In genomic region chr22:29396126-29396525, GRCh38 we compare ENCODE assay signal across 20 cellular contexts. TPM values are rescaled to one million over a fixed set of nuclear protein-coding genes. Genes with fewer than 3 reads are reported as not detected.
DNase-seq lines count a peak whose midpoint lies in the region; ATAC-seq and TF ChIP-seq lines count a peak whose summit lies in the region.
"Had no signal": no experiment of that assay in that cellular context is flagged by ENCODE, and none has a peak within 500 bp of the region (broad histone marks: within the 10 kb centered on the region; RNA-seq: fewer than 3 reads in every experiment).

No MANE protein-coding gene starts in this region.

- no peak overlapping the region for H4K5ac ChIP-seq in H9 (ENCODE audit: insufficient read length, low read depth, low read length)

- no peaks in the 10 kb centered on the region for H3K9me3 ChIP-seq in H9 (ENCODE audit: control insufficient read depth, low read depth, low read length)
- no peaks in the 10 kb centered on the region for H3K9me3 ChIP-seq in sigmoid colon
- no peaks in the 10 kb centered on the region for H3K9me3 ChIP-seq in gastroesophageal sphincter
- H3K9me3 ChIP-seq: A549 had no signal

- H3K36me3 Mint-ChIP-seq in H9 (ENCODE audit: insufficient read depth in 1 of 3, low read depth in 3 of 3): no peaks in the 10 kb centered on the region
- H3K36me3 Mint-ChIP-seq: CD14-positive monocyte; CD8-positive, alpha-beta T cell had no signal

- no peak overlapping the region for H3K9ac ChIP-seq in H9 (ENCODE audit: extremely low read depth, insufficient read length, low read length)

- no peak overlapping the region for H3T11ph ChIP-seq in H9 (ENCODE audit: low read length)

- no peak overlapping the region for H3K18ac ChIP-seq in H9 (ENCODE audit: insufficient read length, low read depth, low read length)

- no peak for TF ChIP-seq CTCF in H9 (conservative IDR thresholded peaks at IDR 0.05)
- no peak for TF ChIP-seq CTCF in coronary artery (IDR thresholded peaks at IDR 0.05)
- TF ChIP-seq CTCF in sigmoid colon (IDR thresholded peaks at IDR 0.05): no peak
- TF ChIP-seq CTCF in gastroesophageal sphincter (IDR thresholded peaks at IDR 0.05): no peak

- H3K27ac ChIP-seq in H9 (ENCODE audit: insufficient read length, low read depth, low read length) (no peak overlapping the region), coronary artery (no peak overlapping the region), sigmoid colon (no peak overlapping the region), gastroesophageal sphincter (no peak overlapping the region)
- H3K27ac ChIP-seq: A549 had no signal

- no CpG with 5 or more reads among the region's 2 CpGs for WGBS in H9 (ENCODE audit: extremely low coverage, insufficient read length, low lambda C conversion rate)
- WGBS in sigmoid colon, 2 donors: 8 to 59% methylated on average over 2 of the region's 2 CpGs
- WGBS in gastroesophageal sphincter (ENCODE audit: low coverage in 1 of 2), 2 donors: 19 to 71% methylated on average over 1 to 2 of the region's 2 CpGs

- no peak overlapping the region for H3K4me3 Mint-ChIP-seq in H9
- H3K4me3 Mint-ChIP-seq: CD14-positive monocyte; CD8-positive, alpha-beta T cell had no signal

- H4K91ac ChIP-seq in H9 (ENCODE audit: insufficient read length, low read depth, low read length): no peak overlapping the region

- in situ Hi-C loops in G401 (cut with HindIII; ENCODE audit: low sequenced_read_pairs): no loop called here

- H4K8ac ChIP-seq in H9 (replicated peaks; ENCODE audit: insufficient read length, low read depth, low read length): no peak overlapping the region

- no peak overlapping the region for H3K27ac Mint-ChIP-seq in H9
- H3K27ac Mint-ChIP-seq: CD14-positive monocyte; CD8-positive, alpha-beta T cell had no signal

- H3K4me2 ChIP-seq in H9 (ENCODE audit: insufficient read depth, insufficient read length, low read length): no peak overlapping the region
- H3K4me2 ChIP-seq: A549 had no signal

- TF ChIP-seq POLR2A in sigmoid colon (IDR thresholded peaks at IDR 0.05) (no peak), gastroesophageal sphincter (IDR thresholded peaks at IDR 0.05) (no peak)

- H2AK5ac ChIP-seq in H9 (ENCODE audit: insufficient read length, low read length): no peak overlapping the region

- no peak overlapping the region for H3K14ac ChIP-seq in H9 (ENCODE audit: insufficient read depth, low read length)

- H2BK5ac ChIP-seq in H9 (ENCODE audit: insufficient read length, low read length): no peak overlapping the region

- H2BK120ac ChIP-seq in H9 (ENCODE audit: low read depth, low read length, poor library complexity, severe bottlenecking): no peak overlapping the region

- H3K4ac ChIP-seq in H9 (ENCODE audit: low read depth, low read length): no peak overlapping the region

- no peaks in the 10 kb centered on the region for H3K79me2 ChIP-seq in H9 (ENCODE audit: insufficient read depth, low read length)

- no peak for ATAC-seq in GM21786 (IDR thresholded peaks at IDR 0.05; ENCODE audit: unreplicated experiment)
- ATAC-seq in HG03196 (IDR thresholded peaks at IDR 0.05; ENCODE audit: unreplicated experiment): no peak
- no peak for ATAC-seq in gastroesophageal sphincter
- ATAC-seq: CD8-positive, alpha-beta T cell had no signal

- H3K27me3 ChIP-seq in H9 (ENCODE audit: insufficient read depth, low read length) (no peaks in the 10 kb centered on the region), sigmoid colon (no peaks in the 10 kb centered on the region), gastroesophageal sphincter (no peaks in the 10 kb centered on the region)

- H3K36me3 ChIP-seq in sigmoid colon (no peaks in the 10 kb centered on the region), gastroesophageal sphincter (no peaks in the 10 kb centered on the region)

- H3K79me1 ChIP-seq in H9 (ENCODE audit: insufficient read depth, low read depth, low read length, poor library complexity, severe bottlenecking): no peaks in the 10 kb centered on the region

- no peaks in the 10 kb centered on the region for H3K23me2 ChIP-seq in H9 (ENCODE audit: insufficient read length, low read depth, low read length, poor library complexity, severe bottlenecking)

- DNase-seq in G401 (ENCODE audit: low spot score) (peak; percentile 36), H9 (peak; percentile 6), coronary artery (ENCODE audit: low spot score) (peak; percentile 63), sigmoid colon (peak; percentile 77)
- DNase-seq: CD8-positive, alpha-beta T cell; COR-L47; HCEC 1CT; IMR-90; KBM-7 had no signal

- H3K27me3 Mint-ChIP-seq in H9 (ENCODE audit: low read depth): peaks cover 7% of the 10 kb centered on the region

- no peak overlapping the region for H2BK15ac ChIP-seq in H9 (ENCODE audit: low read depth, low read length)

- no peak overlapping the region for H3K56ac ChIP-seq in H9 (ENCODE audit: insufficient read length, low read depth, low read length)

- no peaks in the 10 kb centered on the region for H3K9me3 Mint-ChIP-seq in H9
- H3K9me3 Mint-ChIP-seq: CD8-positive, alpha-beta T cell had no signal

- H3K4me1 ChIP-seq in H9 (ENCODE audit: insufficient read depth, low read length) (no peaks in the 10 kb centered on the region), sigmoid colon (peaks cover 0 to 18% (median 16%) of the 10 kb centered on the region in 4 donors), gastroesophageal sphincter (peaks cover 0 to 8% (median 0%) of the 10 kb centered on the region in 3 donors)

- H2AFZ ChIP-seq in H9 (ENCODE audit: low read length): no peak overlapping the region

- intact Hi-C loops in sigmoid colon (cut with DNase I): no loop called here

- no peak overlapping the region for H2BK12ac ChIP-seq in H9 (ENCODE audit: insufficient read length, low read depth, low read length)

- H4K20me1 ChIP-seq in H9 (ENCODE audit: control insufficient read depth, insufficient read depth, insufficient read length): no peaks in the 10 kb centered on the region

- no peak overlapping the region for H3K23ac ChIP-seq in H9 (ENCODE audit: insufficient read length, low read depth, low read length)

- H3K4me1 Mint-ChIP-seq in H9: peaks cover 2 to 5% of the 10 kb centered on the region in 2 experiments; a peak in 2 of 4 replicates

- TF ChIP-seq EP300 in sigmoid colon (IDR thresholded peaks at IDR 0.05) (no peak), gastroesophageal sphincter (IDR thresholded peaks at IDR 0.05) (no peak)

- H3K4me3 ChIP-seq in coronary artery (no peak overlapping the region), sigmoid colon (no peak overlapping the region), gastroesophageal sphincter (no peak overlapping the region)
- H3K4me3 ChIP-seq: A549, GM12878 had no signal

- no peak overlapping the region for H2BK20ac ChIP-seq in H9 (ENCODE audit: low read depth, low read length, poor library complexity, severe bottlenecking)

RNA-seq across cellular contexts. Expression of gene AP1B1, which starts 7.8 kb away (rescaled TPM):
- total RNA-seq in G401 (2014; rRNA removed; shearing (Covaris generic)): 70.0 and 88.7 TPM in 2 replicates
- 64.0 and 67.4 TPM in 2 replicates for total RNA-seq in H9 (2021)
- total RNA-seq in sigmoid colon: 10 to 100 TPM; 33.1 to 55.1 (median 41.4) TPM
- 10 to 100 TPM; 36.6 to 83.2 (median 52.9) TPM for polyA plus RNA-seq in sigmoid colon
- 10 to 100 TPM; 50.9 to 74.1 (median 55.8) TPM for total RNA-seq in gastroesophageal sphincter

RNA-seq across cellular contexts. Expression of gene RFPL1, which starts 42.3 kb away (rescaled TPM):
- not detected in 2 replicates for total RNA-seq in G401 (2014; rRNA removed; shearing (Covaris generic))
- total RNA-seq in H9 (2021) (not detected in 2 replicates), sigmoid colon (not detected), gastroesophageal sphincter (not detected)
- not detected for polyA plus RNA-seq in sigmoid colon
- total RNA-seq: CD8-positive, alpha-beta T cell; Daoy; GM12878; H1; HT-29; IMR-90 had no signal
- polyA plus RNA-seq: A549, AG04450, BJ, H1, IMR-90 had no signal

Comparison
In these comparisons a context has a peak if more than half of its experiments do, and no peak if none do; other contexts are left out.
1. DNase-seq: peak in every context shown above with its lines; median percentile 77 in sigmoid colon; 63 in coronary artery; 36 in G401; 6 in H9.